ENCODE assay signal across 11 cellular contexts in the genomic region with DNA sequence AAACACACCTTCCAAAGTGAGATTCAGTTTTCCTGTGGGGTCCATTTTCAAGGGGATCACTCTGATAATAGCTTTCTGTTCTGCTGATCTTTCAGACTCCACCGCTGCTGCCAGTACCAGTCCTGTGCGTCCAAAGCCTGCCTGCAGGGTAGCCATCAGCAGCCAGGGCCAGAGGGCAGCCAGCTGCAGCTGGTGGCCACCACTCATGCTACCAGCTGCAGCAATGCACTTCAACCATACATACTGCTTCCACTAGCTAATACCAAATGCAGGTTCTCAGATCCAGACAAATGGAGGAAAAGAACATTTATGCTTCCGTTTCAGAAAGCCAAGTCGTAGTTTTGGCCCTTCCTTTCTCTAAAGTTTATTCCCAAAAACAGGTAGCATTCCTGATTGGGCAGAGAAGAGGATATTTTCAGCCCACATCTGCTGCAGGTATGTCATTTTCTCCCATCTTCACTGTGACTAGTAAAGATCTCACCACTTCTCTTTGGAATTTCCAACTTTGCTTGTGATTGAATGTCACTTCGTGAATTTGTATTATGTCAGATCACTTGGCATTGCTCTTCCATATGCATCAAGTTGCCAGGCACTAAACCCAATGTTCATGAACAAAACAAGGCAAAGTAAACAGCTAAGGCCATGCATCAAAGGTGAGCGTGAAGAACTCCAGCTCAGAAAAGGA. TPM values are rescaled to one million over a fixed set of nuclear protein-coding genes. Genes with fewer than 3 reads are reported as not detected.
DNase-seq lines count a peak whose midpoint lies in the region; ATAC-seq and TF ChIP-seq lines count a peak whose summit lies in the region.
"Had no signal": no experiment of that assay in that cellular context is flagged by ENCODE, and none has a peak within 500 bp of the region (broad histone marks: within the 10 kb centered on the region; RNA-seq: fewer than 3 reads in every experiment).

No MANE protein-coding gene starts in this region.

- no peaks in the 10 kb centered on the region for H3K36me3 ChIP-seq in upper lobe of right lung
- H3K36me3 ChIP-seq: spleen had no signal

- no peaks in the 10 kb centered on the region for H3K9me3 Mint-ChIP-seq in activated CD4-positive, alpha-beta T cell treated with anti-CD3 and anti-CD28 coated beads for 36 hours (ENCODE audit: low read depth)
- no peaks in the 10 kb centered on the region for H3K9me3 Mint-ChIP-seq in brain
- no peaks in the 10 kb centered on the region for H3K9me3 Mint-ChIP-seq in activated CD8-positive, alpha-beta T cell treated with anti-CD3 and anti-CD28 coated beads for 36 hours

- peak; percentile 6 for DNase-seq in activated CD4-positive, alpha-beta T cell treated with anti-CD3 and anti-CD28 coated beads for 36 hours
- no peak for DNase-seq in activated CD4-positive, alpha-beta T cell treated with anti-CD3 and anti-CD28 coated beads for 4 hours
- DNase-seq in left kidney (ENCODE audit: low read depth, low spot score): peak; percentile 29
- DNase-seq in upper lobe of right lung: no peak
- DNase-seq in activated CD8-positive, alpha-beta T cell treated with anti-CD3 and anti-CD28 coated beads for 36 hours: no peak
- DNase-seq in OCI-M2 (lab: John Stamatoyannopoulos, UW; ENCODE audit: unreplicated experiment): no peak
- no peak for DNase-seq in stimulated activated CD4-positive, alpha-beta T cell treated with anti-CD3 and anti-CD28 coated beads, Interleukin-12 subunit alpha, Interleukin-12 subunit beta, amount 100 ng/mL, for 4 hours
- DNase-seq: spleen had no signal

- H3K9me3 ChIP-seq in upper lobe of right lung: no peaks in the 10 kb centered on the region
- H3K9me3 ChIP-seq: spleen had no signal

- H3K36me3 Mint-ChIP-seq in activated CD4-positive, alpha-beta T cell treated with anti-CD3 and anti-CD28 coated beads for 36 hours (ENCODE audit: low read depth): no peaks in the 10 kb centered on the region
- no peaks in the 10 kb centered on the region for H3K36me3 Mint-ChIP-seq in brain
- no peaks in the 10 kb centered on the region for H3K36me3 Mint-ChIP-seq in activated CD8-positive, alpha-beta T cell treated with anti-CD3 and anti-CD28 coated beads for 36 hours (ENCODE audit: low read depth)

- TF ChIP-seq CTCF in brain (conservative IDR thresholded peaks at IDR 0.05): no peak
- TF ChIP-seq CTCF in upper lobe of right lung (IDR thresholded peaks at IDR 0.05): no peak
- TF ChIP-seq CTCF in activated CD8-positive, alpha-beta T cell treated with anti-CD3 and anti-CD28 coated beads for 36 hours (IDR thresholded peaks at IDR 0.05): no peak

- H3K4me3 ChIP-seq in upper lobe of right lung: peak overlapping the region; percentile 41
- H3K4me3 ChIP-seq: spleen had no signal

- H3K27ac Mint-ChIP-seq in activated CD4-positive, alpha-beta T cell treated with anti-CD3 and anti-CD28 coated beads for 36 hours: no peak overlapping the region
- H3K27ac Mint-ChIP-seq in brain: peak overlapping the region in 3 of 5 experiments; percentile 43 to 76 (median 72)
- no peak overlapping the region for H3K27ac Mint-ChIP-seq in activated CD8-positive, alpha-beta T cell treated with anti-CD3 and anti-CD28 coated beads for 36 hours

- H3K27me3 ChIP-seq in upper lobe of right lung: no peaks in the 10 kb centered on the region
- H3K27me3 ChIP-seq: spleen had no signal

- no peak overlapping the region for H3K4me3 Mint-ChIP-seq in activated CD4-positive, alpha-beta T cell treated with anti-CD3 and anti-CD28 coated beads for 36 hours
- peak overlapping the region in 4 of 5 experiments; percentile 71 to 85 (median 76) for H3K4me3 Mint-ChIP-seq in brain
- no peak overlapping the region for H3K4me3 Mint-ChIP-seq in activated CD8-positive, alpha-beta T cell treated with anti-CD3 and anti-CD28 coated beads for 36 hours

- intact Hi-C loops in activated CD4-positive, alpha-beta T cell treated with anti-CD3 and anti-CD28 coated beads for 36 hours (cut with DNase I, micrococcal nuclease): loop anchor here in 1 of 2 experiments (2.0 kb wide), 1 partner anchor 71 kb away; no protein-coding TSS in a partner anchor
- intact Hi-C loops in upper lobe of right lung (cut with DNase I): no loop called here
- intact Hi-C loops in activated CD8-positive, alpha-beta T cell treated with anti-CD3 and anti-CD28 coated beads for 36 hours (cut with micrococcal nuclease): loop anchor here (5.0 kb wide), 2 partner anchors 78 to 98 kb away; no protein-coding TSS in a partner anchor

- CTCF ChIA-PET in activated CD4-positive, alpha-beta T cell treated with anti-CD3 and anti-CD28 coated beads for 36 hours (lab: Charles Lee): interaction anchor here (1.0 to 5.1 kb wide), 11 partner anchors 11 to 111 kb away, joined by 3 to 94 read pairs (median 4); no protein-coding TSS in a partner anchor
- CTCF ChIA-PET in activated CD8-positive, alpha-beta T cell treated with anti-CD3 and anti-CD28 coated beads for 36 hours (lab: Charles Lee): interaction anchor here (0.6 to 9.6 kb wide), 9 partner anchors 8 to 112 kb away, joined by 3 to 130 read pairs (median 3); no protein-coding TSS in a partner anchor

- H3K27me3 Mint-ChIP-seq in activated CD4-positive, alpha-beta T cell treated with anti-CD3 and anti-CD28 coated beads for 36 hours: no peaks in the 10 kb centered on the region
- H3K27me3 Mint-ChIP-seq in brain: peaks cover 16% of the 10 kb centered on the region
- no peaks in the 10 kb centered on the region for H3K27me3 Mint-ChIP-seq in activated CD8-positive, alpha-beta T cell treated with anti-CD3 and anti-CD28 coated beads for 36 hours

- H3K4me1 ChIP-seq in upper lobe of right lung: no peaks in the 10 kb centered on the region

- H3K27ac ChIP-seq in upper lobe of right lung: peak overlapping the region; percentile 51
- H3K27ac ChIP-seq: spleen had no signal

- ATAC-seq in activated CD4-positive, alpha-beta T cell treated with anti-CD3 and anti-CD28 coated beads for 36 hours: no peak
- peak; percentile 45 for ATAC-seq in upper lobe of right lung
- ATAC-seq in activated CD8-positive, alpha-beta T cell treated with anti-CD3 and anti-CD28 coated beads for 36 hours: no peak

- POLR2A ChIA-PET in activated CD4-positive, alpha-beta T cell treated with anti-CD3 and anti-CD28 coated beads for 36 hours (lab: Charles Lee): interaction anchor here (0.7 kb wide), 1 partner anchor 89 kb away, joined by 3 read pairs; no protein-coding TSS in a partner anchor
- POLR2A ChIA-PET in activated CD8-positive, alpha-beta T cell treated with anti-CD3 and anti-CD28 coated beads for 36 hours (lab: Charles Lee): interaction anchor here (0.7 to 3.8 kb wide), 4 partner anchors 63 to 101 kb away, joined by 3 to 17 read pairs (median 4); a partner anchor contains a TSS

- peaks cover 40% of the 10 kb centered on the region for H3K4me1 Mint-ChIP-seq in activated CD4-positive, alpha-beta T cell treated with anti-CD3 and anti-CD28 coated beads for 36 hours
- H3K4me1 Mint-ChIP-seq in brain: peaks cover 31% of the 10 kb centered on the region
- H3K4me1 Mint-ChIP-seq in activated CD8-positive, alpha-beta T cell treated with anti-CD3 and anti-CD28 coated beads for 36 hours (ENCODE audit: low read depth): peaks cover 21% of the 10 kb centered on the region

RNA-seq across cellular contexts. Expression of a gene that starts 1.8 kb away (rescaled TPM):
- total RNA-seq in activated CD4-positive, alpha-beta T cell treated with anti-CD3 and anti-CD28 coated beads for 36 hours: 1 to 10 TPM in 1 of 2 experiments, under 1 TPM in 1; 0.71 to 1.0 TPM
- polyA plus RNA-seq in brain (ENCODE audit: insufficient read depth, low read depth, low replicate concordance): 0.56 TPM
- 7.5 TPM for total RNA-seq in upper lobe of right lung
- 1 to 10 TPM in 1 of 2 experiments, under 1 TPM in 1; 0.34 to 1.1 TPM for total RNA-seq in activated CD8-positive, alpha-beta T cell treated with anti-CD3 and anti-CD28 coated beads for 36 hours
- total RNA-seq: glomerular endothelial cell had no signal
- polyA plus RNA-seq: AG04450 had no signal

Comparison
In these comparisons a context has a peak if more than half of its experiments do, and no peak if none do; other contexts are left out.
1. DNase-seq: peak in activated CD4-positive, alpha-beta T cell treated with anti-CD3 and anti-CD28 coated beads for 36 hours (single experiment) and left kidney (single experiment); none in activated CD4-positive, alpha-beta T cell treated with anti-CD3 and anti-CD28 coated beads for 4 hours (0 of 2), upper lobe of right lung (single experiment), activated CD8-positive, alpha-beta T cell treated with anti-CD3 and anti-CD28 coated beads for 36 hours (single experiment), OCI-M2 (single experiment) and stimulated activated CD4-positive, alpha-beta T cell treated with anti-CD3 and anti-CD28 coated beads, Interleukin-12 subunit alpha, Interleukin-12 subunit beta, amount 100 ng/mL, for 4 hours (single experiment).
2. H3K27ac Mint-ChIP-seq: peak in brain (3 of 5); none in activated CD4-positive, alpha-beta T cell treated with anti-CD3 and anti-CD28 coated beads for 36 hours (single experiment) and activated CD8-positive, alpha-beta T cell treated with anti-CD3 and anti-CD28 coated beads for 36 hours (single experiment).
3. H3K4me3 Mint-ChIP-seq: peak in brain (4 of 5); none in activated CD4-positive, alpha-beta T cell treated with anti-CD3 and anti-CD28 coated beads for 36 hours (single experiment) and activated CD8-positive, alpha-beta T cell treated with anti-CD3 and anti-CD28 coated beads for 36 hours (single experiment).